20 cellular contexts compared by ENCODE assay signal in the genomic region with DNA sequence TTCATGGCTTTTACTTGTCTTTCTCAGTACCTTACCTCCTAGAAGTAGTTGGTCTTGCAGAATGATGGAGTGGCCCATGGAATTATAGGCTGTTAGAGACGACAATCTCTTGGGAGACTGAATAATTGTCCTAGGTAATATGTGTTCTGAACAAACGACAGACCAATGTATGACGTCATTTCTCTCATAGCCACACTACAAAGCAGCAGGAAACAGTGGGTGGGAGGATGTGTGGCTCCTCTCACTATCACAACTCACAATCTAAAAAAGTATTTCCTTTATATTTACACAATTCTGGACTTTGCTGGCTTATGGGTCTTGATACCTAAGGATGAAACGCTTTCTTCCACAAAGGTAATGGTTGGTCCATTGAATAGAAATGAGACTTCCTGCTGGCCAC.
DNase-seq lines count a peak whose midpoint lies in the region; ATAC-seq, FAIRE-seq and TF ChIP-seq lines count a peak whose summit lies in the region.
"Had no signal": no experiment of that assay in that cellular context is flagged by ENCODE, and none has a peak within 500 bp of the region (broad histone marks: within the 10 kb centered on the region; RNA-seq: fewer than 3 reads in every experiment).

No MANE protein-coding gene starts in this region.

- POLR2A ChIA-PET in HepG2 (lab: Yijun Ruan, JAX) = no interaction called here
- POLR2A ChIA-PET in K562 (lab: Yijun Ruan, JAX) = no interaction called here

- TF ChIP-seq RAD21 in HepG2 (CRISPR knock-in tag; IDR thresholded peaks at IDR 0.05) = no peak
- TF ChIP-seq RAD21 in K562 (CRISPR knock-in tag; conservative IDR thresholded peaks at IDR 0.05 in 1 of 2, IDR thresholded peaks at IDR 0.05 in 1 of 2) = no peak

- TF ChIP-seq POLR2A in HepG2 (IDR thresholded peaks at IDR 0.05; ENCODE audit: insufficient read depth in 1 of 2, low read depth in 2 of 2, low read length in 2 of 2) = no peak
- TF ChIP-seq POLR2A in right lobe of liver (IDR thresholded peaks at IDR 0.05) = no peak
- no peak for TF ChIP-seq POLR2A in K562 (conservative IDR thresholded peaks at IDR 0.05)

- H4K20me1 ChIP-seq in HepG2 (ENCODE audit: insufficient read depth, low read length) (no peaks in the 10 kb centered on the region), K562 (replicated peaks; ENCODE audit: control insufficient read depth, insufficient read depth, low read length) (no peaks in the 10 kb centered on the region)

- no peak for ATAC-seq in HepG2
- ATAC-seq in right lobe of liver = no peak
- no peak for ATAC-seq in K562
- ATAC-seq: A549; CD8-positive, alpha-beta T cell had no signal

- BruUV-seq in HepG2 (replicated peaks; lab: Mats Ljungman, UMichigan) (no TSS peak), K562 (replicated peaks; lab: Mats Ljungman, UMichigan) (no TSS peak)

- H3K36me3 ChIP-seq in HepG2 (replicated peaks in 1 of 2; ENCODE audit: control insufficient read depth in 1 of 2, insufficient read depth in 2 of 2, low read length in 2 of 2) (no peaks in the 10 kb centered on the region), right lobe of liver (no peaks in the 10 kb centered on the region), K562 (ENCODE audit: control insufficient read depth, insufficient read depth, low read length) (no peaks in the 10 kb centered on the region)

- no peak overlapping the region for H2AFZ ChIP-seq in HepG2 (ENCODE audit: low read length)
- H2AFZ ChIP-seq in K562 (ENCODE audit: low read depth, low read length) = no peak overlapping the region
- H2AFZ ChIP-seq: GM23248 had no signal

- WGBS in HepG2 (ENCODE audit: low lambda C conversion rate) = 2% methylated on average over 4 of the region's 4 CpGs
- 82% methylated on average over 4 of the region's 4 CpGs for WGBS in right lobe of liver (ENCODE audit: insufficient coverage, low coverage, low lambda C conversion rate, missing lambda C conversion rate)
- 3% methylated on average over 4 of the region's 4 CpGs for WGBS in K562 (ENCODE audit: insufficient coverage, low coverage, missing lambda C conversion rate)

- no peak for FAIRE-seq in HepG2 (lab: Jason Lieb, UNC)
- no peak for FAIRE-seq in K562 (lab: Jason Lieb, UNC)
- FAIRE-seq: A549, GM19239, H1 had no signal

- no peak for DNase-seq in HepG2 (ENCODE audit: low spot score)
- DNase-seq in right lobe of liver = no peak
- peak; percentile 5 for DNase-seq in Jurkat, Clone E6-1 (ENCODE audit: low read depth, low spot score)
- no peak for DNase-seq in K562 (ENCODE audit: extremely low read depth in 1 of 4, low spot score in 3 of 4)
- DNase-seq in GDM1 (lab: John Stamatoyannopoulos, UW) = no peak
- no peak for DNase-seq in mucosa of gallbladder (ENCODE audit: low spot score)
- no peak for DNase-seq in coronary artery (ENCODE audit: low spot score)
- DNase-seq: 8988T; Caco-2; CD4-positive, CD25-positive, alpha-beta regulatory T cell; CD8-positive, alpha-beta T cell; DMS153; DMS79 treated with DMSO at 0.1 percent for 48 hours; GM23248; H7; HCEC 1CT had no signal

- 0 out of 5 replicates have a peak, but pooled peaks cover 0 to 3% of the 10 kb centered on the region in 2 experiments for H3K27me3 ChIP-seq in HepG2 (ENCODE audit: control insufficient read depth in 1 of 2, insufficient read depth in 2 of 2, low read length in 2 of 2)
- H3K27me3 ChIP-seq in right lobe of liver = no peaks in the 10 kb centered on the region
- H3K27me3 ChIP-seq in K562 (ENCODE audit: control insufficient read depth in 2 of 2, insufficient read depth in 2 of 2, low read length in 2 of 2) = no peaks in the 10 kb centered on the region

- H3K9me3 ChIP-seq in HepG2 (ENCODE audit: low read length) (peaks cover 4% of the 10 kb centered on the region), right lobe of liver (no peaks in the 10 kb centered on the region), K562 (replicated peaks; ENCODE audit: control insufficient read depth, insufficient read depth, low read depth, low read length) (peaks cover 3% of the 10 kb centered on the region; the same call in 1 of the 2 replicates)
- H3K9me3 ChIP-seq: A549, Caco-2 had no signal

- H3K9ac ChIP-seq in HepG2 (ENCODE audit: insufficient read depth, low read depth, low read length) (no peak overlapping the region), K562 (ENCODE audit: insufficient read depth in 1 of 2, low read depth in 2 of 2, low read length in 2 of 2) (no peak overlapping the region)
- H3K9ac ChIP-seq: GM23248 had no signal

- H3K9me1 ChIP-seq in K562 (ENCODE audit: control insufficient read depth, insufficient read depth, low read length) = no peaks in the 10 kb centered on the region

- H3K27ac ChIP-seq in HepG2 (ENCODE audit: extremely low read length, insufficient read depth, low read length) (no peak overlapping the region), right lobe of liver (no peak overlapping the region), K562 (ENCODE audit: extremely low read depth, low read depth, low read length) (no peak overlapping the region), coronary artery (no peak overlapping the region)
- H3K27ac ChIP-seq: A549, C4-2B, GM23248 had no signal

- CTCF ChIA-PET in HepG2 (lab: Yijun Ruan, JAX; ENCODE audit: low intra/inter-chr PET ratio, low total read pairs) = no interaction called here
- CTCF ChIA-PET in K562 (lab: Yijun Ruan, JAX; ENCODE audit: low intra/inter-chr PET ratio) = no interaction called here

- no peaks in the 10 kb centered on the region for H3K79me2 ChIP-seq in HepG2 (ENCODE audit: insufficient read depth, low read length)
- H3K79me2 ChIP-seq in K562 (ENCODE audit: control insufficient read depth, insufficient read depth, low read length) = no peaks in the 10 kb centered on the region

- in situ Hi-C loops in HepG2 (cut with HindIII; ENCODE audit: extremely low pct_ligation_motif_present, low pct_unique_long_range_greater_than_20kb) (no loop called here), K562 (cut with MboI) (no loop called here)

- H3K4me1 ChIP-seq in HepG2 (ENCODE audit: insufficient read depth, low read length) (no peaks in the 10 kb centered on the region), right lobe of liver (no peaks in the 10 kb centered on the region), K562 (replicated peaks in 1 of 2; ENCODE audit: control insufficient read depth in 2 of 2, insufficient read depth in 2 of 2, low read length in 2 of 2) (no peaks in the 10 kb centered on the region)
- H3K4me1 ChIP-seq: A549, Caco-2 had no signal

- H3K4me2 ChIP-seq in HepG2 (ENCODE audit: low read depth, low read length) = no peak overlapping the region
- H3K4me2 ChIP-seq in K562 (ENCODE audit: insufficient read depth, low read length) = no peak overlapping the region
- H3K4me2 ChIP-seq: A549 had no signal

- H3K4me3 ChIP-seq in HepG2 (replicated peaks in 1 of 3; ENCODE audit: insufficient read depth in 1 of 3, low read depth in 2 of 3, low read length in 3 of 3) (no peak overlapping the region), right lobe of liver (no peak overlapping the region), K562 (no peak overlapping the region), coronary artery (no peak overlapping the region)
- no peak overlapping the region for H3K4me3 ChIP-seq in Jurkat, Clone E6-1 (ENCODE audit: low read length)
- H3K4me3 ChIP-seq: A549, GM23248 had no signal

- TF ChIP-seq EP300 in HepG2 (IDR thresholded peaks at IDR 0.05; ENCODE audit: low read depth in 2 of 2, low read length in 2 of 2) = no peak
- no peak for TF ChIP-seq EP300 in HepG2 (CRISPR knock-in tag; IDR thresholded peaks at IDR 0.05; ENCODE audit: borderline replicate concordance)
- no peak for TF ChIP-seq EP300 in K562 (IDR thresholded peaks at IDR 0.05; ENCODE audit: low read length)

- TF ChIP-seq CTCF in HepG2 (CRISPR knock-in tag; IDR thresholded peaks at IDR 0.05) (no peak), right lobe of liver (IDR thresholded peaks at IDR 0.05) (no peak), K562 (IDR thresholded peaks at IDR 0.05 in 2 of 3, conservative IDR thresholded peaks at IDR 0.05 in 1 of 3; ENCODE audit: insufficient read depth in 2 of 3, low read depth in 1 of 3, low read length in 3 of 3) (no peak), coronary artery (IDR thresholded peaks at IDR 0.05) (no peak)

- intact Hi-C loops in HepG2 (cut with micrococcal nuclease; ENCODE audit: unreplicated experiment) = no loop called here
- intact Hi-C loops in right lobe of liver (cut with DNase I) = no loop called here
- intact Hi-C loops in K562 (cut with micrococcal nuclease) = no loop called here

TF ChIP-seq in HepG2, 621 proteins besides CTCF, POLR2A, EP300 and RAD21 (continues in another document):
- TF ChIP-seq ATF7 (IDR thresholded peaks at IDR 0.05) (peak; percentile 100), ATF7 (CRISPR knock-in tag; IDR thresholded peaks at IDR 0.05) (no peak), CREB1 (IDR thresholded peaks at IDR 0.05) (peak; percentile 97), CREB1 (CRISPR knock-in tag; IDR thresholded peaks at IDR 0.05) (no peak), ZBTB21 (CRISPR knock-in tag; IDR thresholded peaks at IDR 0.05) (peak; percentile 47; the same call in 1 of the 2 replicates)

TF ChIP-seq in K562, 482 proteins besides CTCF, POLR2A, EP300 and RAD21:
- peak; percentile 13; the same call in 1 of the 2 replicates for TF ChIP-seq ATF7 (IDR thresholded peaks at IDR 0.05)
- TF ChIP-seq, protein P1, sequence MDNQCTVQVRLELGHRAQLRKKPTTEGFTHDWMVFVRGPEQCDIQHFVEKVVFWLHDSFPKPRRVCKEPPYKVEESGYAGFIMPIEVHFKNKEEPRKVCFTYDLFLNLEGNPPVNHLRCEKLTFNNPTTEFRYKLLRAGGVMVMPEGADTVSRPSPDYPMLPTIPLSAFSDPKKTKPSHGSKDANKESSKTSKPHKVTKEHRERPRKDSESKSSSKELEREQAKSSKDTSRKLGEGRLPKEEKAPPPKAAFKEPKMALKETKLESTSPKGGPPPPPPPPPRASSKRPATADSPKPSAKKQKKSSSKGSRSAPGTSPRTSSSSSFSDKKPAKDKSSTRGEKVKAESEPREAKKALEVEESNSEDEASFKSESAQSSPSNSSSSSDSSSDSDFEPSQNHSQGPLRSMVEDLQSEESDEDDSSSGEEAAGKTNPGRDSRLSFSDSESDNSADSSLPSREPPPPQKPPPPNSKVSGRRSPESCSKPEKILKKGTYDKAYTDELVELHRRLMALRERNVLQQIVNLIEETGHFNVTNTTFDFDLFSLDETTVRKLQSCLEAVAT (IDR thresholded peaks at IDR 0.05) = no peak
